Comparison of ENCODE assay signal across 5 cellular contexts in genomic region chr21:29958035-29958434, GRCh38. TPM values are rescaled to one million over a fixed set of nuclear protein-coding genes. Genes with fewer than 3 reads are reported as not detected.
"Had no signal": no experiment of that assay in that cellular context is flagged by ENCODE, and none has a peak within 500 bp of the region (broad histone marks: within the 10 kb centered on the region; RNA-seq: fewer than 3 reads in every experiment).

No MANE protein-coding gene starts in this region.

RNA-seq across cellular contexts. Expression of gene GRIK1, which starts 18.2 kb away (rescaled TPM):
- total RNA-seq: HepG2, HT-29, HT1080, IMR-90 had no signal
- polyA plus RNA-seq: HepG2, IgD-negative memory B cell, IMR-90 had no signal
